ENCODE assay signal across 9 cellular contexts in the genomic region with DNA sequence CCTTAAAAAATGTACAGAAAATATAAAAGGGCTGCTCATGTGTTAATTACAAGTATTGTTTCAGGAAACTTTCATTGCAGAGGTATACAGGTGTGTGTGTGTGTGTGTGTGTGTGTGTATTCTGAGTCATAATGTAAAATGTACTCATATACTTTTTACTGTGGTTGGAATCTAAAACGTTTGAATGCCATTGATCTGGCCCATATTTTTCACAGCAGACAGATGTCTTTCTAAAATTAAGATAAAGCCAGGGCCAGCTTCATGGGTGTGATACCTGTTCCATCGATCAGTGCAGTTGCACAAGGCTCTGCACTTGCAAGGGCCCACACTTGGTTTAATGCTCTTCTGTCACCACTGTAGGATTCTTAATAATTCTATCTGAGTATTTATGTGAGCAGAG.
DNase-seq lines count a peak whose midpoint lies in the region; ATAC-seq and TF ChIP-seq lines count a peak whose summit lies in the region.
"Had no signal": no experiment of that assay in that cellular context is flagged by ENCODE, and none has a peak within 500 bp of the region (broad histone marks: within the 10 kb centered on the region; RNA-seq: fewer than 3 reads in every experiment).

No MANE protein-coding gene starts in this region.

- H3K27ac ChIP-seq in gastrocnemius medialis: no peak overlapping the region
- H3K27ac ChIP-seq in coronary artery: no peak overlapping the region

- intact Hi-C loops in activated CD4-positive, alpha-beta T cell treated with anti-CD3 and anti-CD28 coated beads for 36 hours (cut with DNase I, micrococcal nuclease): loop anchor here (1.0 kb wide), 1 partner anchor 28 kb away; no protein-coding TSS in a partner anchor
- intact Hi-C loops in activated T-helper 2 cell treated with anti-CD3 and anti-CD28 coated beads, Interferon-gamma antibody, Interleukin-2, Interleukin-4, amounts not matched to agents 10 μg/mL and 5 μg/mL and 100 μg/mL, durations not matched to agents 14 hours and 24 hours and 36 hours (cut with micrococcal nuclease): loop anchor here (1.0 kb wide), 1 partner anchor 17 kb away; no protein-coding TSS in a partner anchor
- intact Hi-C loops in gastrocnemius medialis (cut with DNase I; ENCODE audit: low total_unique reads): no loop called here

- TF ChIP-seq CTCF in gastrocnemius medialis (IDR thresholded peaks at IDR 0.05 in 4 of 5, conservative IDR thresholded peaks at IDR 0.05 in 1 of 5): no peak
- TF ChIP-seq CTCF in coronary artery (IDR thresholded peaks at IDR 0.05): no peak

- H3K4me1 ChIP-seq in gastrocnemius medialis: no peaks in the 10 kb centered on the region

- H3K4me3 ChIP-seq in gastrocnemius medialis (no peak overlapping the region), coronary artery (no peak overlapping the region)

- peaks cover 1% of the 10 kb centered on the region for H3K27me3 Mint-ChIP-seq in activated CD4-positive, alpha-beta T cell treated with anti-CD3 and anti-CD28 coated beads for 36 hours
- H3K27me3 Mint-ChIP-seq in activated T-helper 2 cell treated with anti-CD3 and anti-CD28 coated beads, Interferon-gamma antibody, Interleukin-2, Interleukin-4, amounts not matched to agents 10 μg/mL and 5 μg/mL and 100 μg/mL, durations not matched to agents 14 hours and 24 hours and 36 hours (ENCODE audit: low read depth): peaks cover 2% of the 10 kb centered on the region

- no peaks in the 10 kb centered on the region for H3K36me3 ChIP-seq in gastrocnemius medialis

- CTCF ChIA-PET in activated CD4-positive, alpha-beta T cell treated with anti-CD3 and anti-CD28 coated beads for 36 hours (lab: Charles Lee): interaction anchor here (1.2 kb wide), 1 partner anchor 136 kb away, joined by 3 read pairs; no protein-coding TSS in a partner anchor

- H3K9me3 Mint-ChIP-seq in activated CD4-positive, alpha-beta T cell treated with anti-CD3 and anti-CD28 coated beads for 36 hours (ENCODE audit: low read depth): no peaks in the 10 kb centered on the region
- H3K9me3 Mint-ChIP-seq in activated T-helper 2 cell treated with anti-CD3 and anti-CD28 coated beads, Interferon-gamma antibody, Interleukin-2, Interleukin-4, amounts not matched to agents 10 μg/mL and 5 μg/mL and 100 μg/mL, durations not matched to agents 14 hours and 24 hours and 36 hours: peaks cover 3% of the 10 kb centered on the region
- no peaks in the 10 kb centered on the region for H3K9me3 Mint-ChIP-seq in stimulated activated effector memory CD8-positive, alpha-beta T cell treated with anti-CD3 and anti-CD28 coated beads, Interleukin-12 subunit alpha, Interleukin-12 subunit beta, amount 100 ng/mL, for 72 hours

- H3K9me3 ChIP-seq in gastrocnemius medialis: no peaks in the 10 kb centered on the region

- no peaks in the 10 kb centered on the region for H3K27me3 ChIP-seq in gastrocnemius medialis

- H3K36me3 Mint-ChIP-seq in activated CD4-positive, alpha-beta T cell treated with anti-CD3 and anti-CD28 coated beads for 36 hours (ENCODE audit: low read depth): no peaks in the 10 kb centered on the region
- peaks cover 3% of the 10 kb centered on the region for H3K36me3 Mint-ChIP-seq in activated T-helper 2 cell treated with anti-CD3 and anti-CD28 coated beads, Interferon-gamma antibody, Interleukin-2, Interleukin-4, amounts not matched to agents 10 μg/mL and 5 μg/mL and 100 μg/mL, durations not matched to agents 14 hours and 24 hours and 36 hours (ENCODE audit: low read depth)
- no peaks in the 10 kb centered on the region for H3K36me3 Mint-ChIP-seq in stimulated activated effector memory CD8-positive, alpha-beta T cell treated with anti-CD3 and anti-CD28 coated beads, Interleukin-12 subunit alpha, Interleukin-12 subunit beta, amount 100 ng/mL, for 72 hours

- no peak overlapping the region for H3K4me3 Mint-ChIP-seq in activated CD4-positive, alpha-beta T cell treated with anti-CD3 and anti-CD28 coated beads for 36 hours
- peak overlapping the region; percentile 35 for H3K4me3 Mint-ChIP-seq in activated T-helper 2 cell treated with anti-CD3 and anti-CD28 coated beads, Interferon-gamma antibody, Interleukin-2, Interleukin-4, amounts not matched to agents 10 μg/mL and 5 μg/mL and 100 μg/mL, durations not matched to agents 14 hours and 24 hours and 36 hours (ENCODE audit: low read depth)
- H3K4me3 Mint-ChIP-seq in stimulated activated effector memory CD8-positive, alpha-beta T cell treated with anti-CD3 and anti-CD28 coated beads, Interleukin-12 subunit alpha, Interleukin-12 subunit beta, amount 100 ng/mL, for 72 hours: peak overlapping the region; percentile 38

- in situ Hi-C loops in gastrocnemius medialis (cut with MboI; ENCODE audit: low sequenced_read_pairs in 4 of 4): no loop called here

- ATAC-seq in activated CD4-positive, alpha-beta T cell treated with anti-CD3 and anti-CD28 coated beads for 36 hours: peak; percentile 83
- ATAC-seq in HG02970 (IDR thresholded peaks at IDR 0.05; ENCODE audit: low FRiP score, unreplicated experiment) (peak; percentile 10), gastrocnemius medialis (no peak)
- ATAC-seq in stimulated activated effector memory CD8-positive, alpha-beta T cell treated with anti-CD3 and anti-CD28 coated beads, Interleukin-12 subunit alpha, Interleukin-12 subunit beta, amount 100 ng/mL, for 72 hours: peak; percentile 77

- peaks cover 26% of the 10 kb centered on the region for H3K4me1 Mint-ChIP-seq in activated CD4-positive, alpha-beta T cell treated with anti-CD3 and anti-CD28 coated beads for 36 hours
- H3K4me1 Mint-ChIP-seq in activated T-helper 2 cell treated with anti-CD3 and anti-CD28 coated beads, Interferon-gamma antibody, Interleukin-2, Interleukin-4, amounts not matched to agents 10 μg/mL and 5 μg/mL and 100 μg/mL, durations not matched to agents 14 hours and 24 hours and 36 hours (ENCODE audit: low read depth): peaks cover 25% of the 10 kb centered on the region
- peaks cover 31% of the 10 kb centered on the region for H3K4me1 Mint-ChIP-seq in stimulated activated effector memory CD8-positive, alpha-beta T cell treated with anti-CD3 and anti-CD28 coated beads, Interleukin-12 subunit alpha, Interleukin-12 subunit beta, amount 100 ng/mL, for 72 hours

- POLR2A ChIA-PET in activated CD4-positive, alpha-beta T cell treated with anti-CD3 and anti-CD28 coated beads for 36 hours (lab: Charles Lee): no interaction called here

- H3K27ac Mint-ChIP-seq in activated CD4-positive, alpha-beta T cell treated with anti-CD3 and anti-CD28 coated beads for 36 hours: peak overlapping the region; percentile 55
- peak overlapping the region; percentile 66 for H3K27ac Mint-ChIP-seq in activated T-helper 2 cell treated with anti-CD3 and anti-CD28 coated beads, Interferon-gamma antibody, Interleukin-2, Interleukin-4, amounts not matched to agents 10 μg/mL and 5 μg/mL and 100 μg/mL, durations not matched to agents 14 hours and 24 hours and 36 hours
- peak overlapping the region; percentile 69 for H3K27ac Mint-ChIP-seq in stimulated activated effector memory CD8-positive, alpha-beta T cell treated with anti-CD3 and anti-CD28 coated beads, Interleukin-12 subunit alpha, Interleukin-12 subunit beta, amount 100 ng/mL, for 72 hours

- no peak for TF ChIP-seq POLR2A in gastrocnemius medialis (IDR thresholded peaks at IDR 0.05)

- peak; percentile 26 for DNase-seq in activated CD4-positive, alpha-beta T cell treated with anti-CD3 and anti-CD28 coated beads for 36 hours
- no peak for DNase-seq in activated CD4-positive, alpha-beta T cell treated with anti-CD3 and anti-CD28 coated beads for 1 hour
- DNase-seq in activated T-helper 2 cell treated with anti-CD3 and anti-CD28 coated beads, Interferon-gamma antibody, Interleukin-2, Interleukin-4, amounts not matched to agents 10 μg/mL and 5 μg/mL and 100 μg/mL, durations not matched to agents 14 hours and 24 hours and 36 hours (ENCODE audit: low spot score): no peak
- no peak for DNase-seq in stimulated activated effector memory CD8-positive, alpha-beta T cell treated with anti-CD3 and anti-CD28 coated beads, Interleukin-12 subunit alpha, Interleukin-12 subunit beta, amount 100 ng/mL, for 72 hours (ENCODE audit: low spot score in 2 of 2)
- DNase-seq in gastrocnemius medialis: no peak
- no peak for DNase-seq in coronary artery (ENCODE audit: low spot score)
- no peak for DNase-seq in inferior parietal cortex (ENCODE audit: extremely low spot score)
- DNase-seq: NCI-H1092 had no signal

Comparison
In these comparisons a context has a peak if more than half of its experiments do, and no peak if none do; other contexts are left out.
1. ATAC-seq: peak in activated CD4-positive, alpha-beta T cell treated with anti-CD3 and anti-CD28 coated beads for 36 hours (single experiment), HG02970 (single experiment) and stimulated activated effector memory CD8-positive, alpha-beta T cell treated with anti-CD3 and anti-CD28 coated beads, Interleukin-12 subunit alpha, Interleukin-12 subunit beta, amount 100 ng/mL, for 72 hours (single experiment); none in gastrocnemius medialis (0 of 2).
2. Peak in every context shown above with its lines, with median percentiles within 50 percentile points of each other: H3K27ac Mint-ChIP-seq.